Comparison of ENCODE assay signal across 1 cellular context in the genomic region with DNA sequence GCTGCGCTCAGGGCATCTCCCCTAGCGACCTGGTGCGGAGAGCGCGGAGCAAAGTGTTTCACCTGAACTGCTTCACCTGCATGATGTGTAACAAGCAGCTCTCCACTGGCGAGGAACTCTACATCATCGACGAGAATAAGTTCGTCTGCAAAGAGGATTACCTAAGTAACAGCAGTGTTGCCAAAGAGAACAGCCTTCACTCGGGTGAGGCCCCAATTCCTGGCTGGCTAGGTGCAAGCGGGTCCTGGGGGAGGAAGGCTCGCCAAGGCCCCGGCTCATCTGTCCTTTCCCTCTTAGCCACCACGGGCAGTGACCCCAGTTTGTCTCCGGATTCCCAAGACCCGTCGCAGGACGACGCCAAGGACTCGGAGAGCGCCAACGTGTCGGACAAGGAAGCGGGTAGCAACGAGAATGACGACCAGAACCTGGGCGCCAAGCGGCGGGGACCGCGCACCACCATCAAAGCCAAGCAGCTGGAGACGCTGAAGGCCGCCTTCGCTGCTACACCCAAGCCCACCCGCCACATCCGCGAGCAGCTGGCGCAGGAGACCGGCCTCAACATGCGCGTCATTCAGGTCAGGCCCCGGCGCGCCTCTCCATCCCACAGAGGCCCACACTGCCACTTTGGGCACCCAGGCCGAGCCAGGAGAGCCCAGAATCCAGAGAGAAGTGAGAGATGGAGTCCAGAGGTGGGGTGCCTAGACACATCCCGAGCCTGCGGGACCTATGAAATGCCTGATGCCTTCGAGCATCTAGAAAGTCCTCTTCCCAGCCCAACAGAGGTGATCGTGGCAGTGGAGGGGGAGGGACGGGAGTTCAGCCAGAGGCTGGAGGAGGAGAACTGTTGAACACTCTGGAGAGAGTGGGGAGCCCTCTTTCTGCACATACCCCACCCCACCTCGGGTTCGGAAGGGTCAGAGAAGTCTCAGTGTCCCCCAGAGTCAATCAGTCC.
TF ChIP-seq lines count a peak whose summit lies in the region.

No MANE protein-coding gene starts in this region.

TF ChIP-seq in H1, 55 proteins besides CTCF, POLR2A, EP300 and RAD21:
- no peak for TF ChIP-seq TBP (IDR thresholded peaks at IDR 0.05; ENCODE audit: low read depth, low read length)
- no peak for TF ChIP-seq JUN (IDR thresholded peaks at IDR 0.05; ENCODE audit: low read depth, low read length)
- no peak for TF ChIP-seq SP2 (IDR thresholded peaks at IDR 0.05; ENCODE audit: low read length)
- TF ChIP-seq, protein P1, sequence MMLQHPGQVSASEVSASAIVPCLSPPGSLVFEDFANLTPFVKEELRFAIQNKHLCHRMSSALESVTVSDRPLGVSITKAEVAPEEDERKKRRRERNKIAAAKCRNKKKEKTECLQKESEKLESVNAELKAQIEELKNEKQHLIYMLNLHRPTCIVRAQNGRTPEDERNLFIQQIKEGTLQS (IDR thresholded peaks at IDR 0.05; ENCODE audit: insufficient read depth, low read depth, low read length), result no peak
- no peak for TF ChIP-seq SIN3A (conservative IDR thresholded peaks at IDR 0.05 in 1 of 2, IDR thresholded peaks at IDR 0.05 in 1 of 2; ENCODE audit: low read depth in 1 of 2, low read length in 2 of 2)
- TF ChIP-seq CHD1 (IDR thresholded peaks at IDR 0.05; ENCODE audit: low read depth, low read length), result no peak
- TF ChIP-seq CTBP2 (IDR thresholded peaks at IDR 0.05; ENCODE audit: borderline replicate concordance, insufficient read depth, insufficient read length, low read length), result no peak
- TF ChIP-seq TAF1 (IDR thresholded peaks at IDR 0.05; ENCODE audit: low read depth, low read length), result no peak
- no peak for TF ChIP-seq KDM1A (IDR thresholded peaks at IDR 0.05; ENCODE audit: borderline replicate concordance, low read length)
- no peak for TF ChIP-seq FOSL1 (IDR thresholded peaks at IDR 0.05; ENCODE audit: insufficient read depth, low read depth, low read length)
- TF ChIP-seq RNF2 (IDR thresholded peaks at IDR 0.05; ENCODE audit: borderline replicate concordance, low read depth, low read length, missing control alignments, poor library complexity, severe bottlenecking), result peak; percentile 86
- no peak for TF ChIP-seq HDAC6 (IDR thresholded peaks at IDR 0.05; ENCODE audit: low read depth, low read length)
- TF ChIP-seq SUZ12 (IDR thresholded peaks at IDR 0.05; ENCODE audit: low read length), result peak; percentile 74
- TF ChIP-seq TCF12 (IDR thresholded peaks at IDR 0.05; ENCODE audit: low read depth, low read length), result no peak
- TF ChIP-seq SAP30 (IDR thresholded peaks at IDR 0.05; ENCODE audit: insufficient read depth, insufficient replicate concordance, low read length), result no peak
- TF ChIP-seq, protein P2, sequence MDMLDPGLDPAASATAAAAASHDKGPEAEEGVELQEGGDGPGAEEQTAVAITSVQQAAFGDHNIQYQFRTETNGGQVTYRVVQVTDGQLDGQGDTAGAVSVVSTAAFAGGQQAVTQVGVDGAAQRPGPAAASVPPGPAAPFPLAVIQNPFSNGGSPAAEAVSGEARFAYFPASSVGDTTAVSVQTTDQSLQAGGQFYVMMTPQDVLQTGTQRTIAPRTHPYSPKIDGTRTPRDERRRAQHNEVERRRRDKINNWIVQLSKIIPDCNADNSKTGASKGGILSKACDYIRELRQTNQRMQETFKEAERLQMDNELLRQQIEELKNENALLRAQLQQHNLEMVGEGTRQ (IDR thresholded peaks at IDR 0.05; ENCODE audit: low read length), result no peak
- TF ChIP-seq, protein P3, sequence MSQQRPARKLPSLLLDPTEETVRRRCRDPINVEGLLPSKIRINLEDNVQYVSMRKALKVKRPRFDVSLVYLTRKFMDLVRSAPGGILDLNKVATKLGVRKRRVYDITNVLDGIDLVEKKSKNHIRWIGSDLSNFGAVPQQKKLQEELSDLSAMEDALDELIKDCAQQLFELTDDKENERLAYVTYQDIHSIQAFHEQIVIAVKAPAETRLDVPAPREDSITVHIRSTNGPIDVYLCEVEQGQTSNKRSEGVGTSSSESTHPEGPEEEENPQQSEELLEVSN (IDR thresholded peaks at IDR 0.05), result peak; percentile 10; the same call in 1 of the 2 replicates
- no peak for TF ChIP-seq SIRT6 (IDR thresholded peaks at IDR 0.05; ENCODE audit: low read length)
- TF ChIP-seq GABPA (IDR thresholded peaks at IDR 0.05; ENCODE audit: borderline replicate concordance, insufficient read depth, low read length), result no peak
- TF ChIP-seq MAFK (IDR thresholded peaks at IDR 0.05; ENCODE audit: low read depth, low read length), result no peak
- no peak for TF ChIP-seq NANOG (IDR thresholded peaks at IDR 0.05; ENCODE audit: insufficient read depth, low read depth, low read length, poor library complexity, severe bottlenecking)
- TF ChIP-seq HDAC2 (IDR thresholded peaks at IDR 0.05; ENCODE audit: borderline replicate concordance in 1 of 2, low read depth in 2 of 2, low read length in 2 of 2), result no peak
- peak; percentile 92 for TF ChIP-seq EZH2 (IDR thresholded peaks at IDR 0.05; ENCODE audit: low read depth, low read length, severe bottlenecking)
- TF ChIP-seq SP4 (IDR thresholded peaks at IDR 0.05; ENCODE audit: low read length), result no peak
